In genomic region chr20:7665311-7665863, GRCh38 we compare ENCODE assay signal across 20 cellular contexts.
DNase-seq lines count a peak whose midpoint lies in the region; ATAC-seq, FAIRE-seq and TF ChIP-seq lines count a peak whose summit lies in the region.
"Had no signal": no experiment of that assay in that cellular context is flagged by ENCODE, and none has a peak within 500 bp of the region (broad histone marks: within the 10 kb centered on the region; RNA-seq: fewer than 3 reads in every experiment).

No MANE protein-coding gene starts in this region.

- no peak overlapping the region for H3K27ac ChIP-seq in GM23248
- no peak overlapping the region for H3K27ac ChIP-seq in astrocyte (ENCODE audit: low read depth, low read length)
- H3K27ac ChIP-seq: C4-2B had no signal

- H3K4me3 Mint-ChIP-seq in astrocyte (ENCODE audit: unreplicated experiment), result no peak overlapping the region
- H3K4me3 Mint-ChIP-seq: T-cell had no signal

- peaks cover 9% of the 10 kb centered on the region; the same call in 1 of the 2 replicates for H3F3A ChIP-seq in GM23248 (ENCODE audit: insufficient read depth)

- H3K27ac Mint-ChIP-seq in astrocyte (ENCODE audit: unreplicated experiment), result no peak overlapping the region
- H3K27ac Mint-ChIP-seq: T-cell had no signal

- H3K79me2 ChIP-seq in GM23248 (ENCODE audit: insufficient read depth), result no peaks in the 10 kb centered on the region
- no peaks in the 10 kb centered on the region for H3K79me2 ChIP-seq in astrocyte (ENCODE audit: insufficient read depth, low read length)

- H3K9me3 ChIP-seq in GM23248 (ENCODE audit: low read depth), result no peaks in the 10 kb centered on the region
- no peaks in the 10 kb centered on the region for H3K9me3 ChIP-seq in astrocyte (ENCODE audit: insufficient read depth, low read depth, low read length)

- H2AFZ ChIP-seq in GM23248 (no peak overlapping the region), astrocyte (ENCODE audit: low read depth, low read length) (no peak overlapping the region)

- FAIRE-seq in astrocyte (lab: Jason Lieb, UNC), result no peak

- no peaks in the 10 kb centered on the region for H4K20me1 ChIP-seq in GM23248 (ENCODE audit: insufficient read depth)
- no peaks in the 10 kb centered on the region for H4K20me1 ChIP-seq in astrocyte (ENCODE audit: insufficient read depth, low read length)

- 0 out of 2 replicates have a peak, but pooled peaks cover 4% of the 10 kb centered on the region for H3K4me1 ChIP-seq in GM23248 (ENCODE audit: insufficient read depth)
- H3K4me1 ChIP-seq in astrocyte (ENCODE audit: insufficient read depth, low read length), result peaks cover 4% of the 10 kb centered on the region

- H3K4me3 ChIP-seq in GM23248, result no peak overlapping the region
- no peak overlapping the region for H3K4me3 ChIP-seq in astrocyte (ENCODE audit: insufficient read depth, low read depth, low read length)

- WGBS in GM23248 (ENCODE audit: low coverage in 1 of 2, low lambda C conversion rate in 2 of 2, missing lambda C conversion rate in 2 of 2), 2 experiments, result 42 to 59% methylated on average over 2 of the region's 2 CpGs

- H3K9me3 Mint-ChIP-seq in astrocyte (ENCODE audit: unreplicated experiment), result no peaks in the 10 kb centered on the region

- ATAC-seq in GM19324 (IDR thresholded peaks at IDR 0.05; ENCODE audit: low FRiP score, unreplicated experiment), result no peak
- ATAC-seq: SK-N-SH treated with all-trans-retinoic acid at 6 μM for 48 hours, T-cell had no signal

- H3K27me3 Mint-ChIP-seq in astrocyte (ENCODE audit: low read depth, unreplicated experiment), result no peaks in the 10 kb centered on the region
- H3K27me3 Mint-ChIP-seq: T-cell had no signal

- no peaks in the 10 kb centered on the region for H3K36me3 Mint-ChIP-seq in astrocyte (ENCODE audit: low read depth, unreplicated experiment)
- H3K36me3 Mint-ChIP-seq: T-cell had no signal

- in situ Hi-C loops in GM23248 (cut with MboI), result no loop called here

- H3K9ac ChIP-seq in GM23248 (no peak overlapping the region), astrocyte (ENCODE audit: low read length) (no peak overlapping the region)

- H3K4me1 Mint-ChIP-seq in astrocyte (ENCODE audit: low read depth, unreplicated experiment), result peaks cover 9% of the 10 kb centered on the region
- H3K4me1 Mint-ChIP-seq: T-cell had no signal

- H3K4me2 ChIP-seq in GM23248 (ENCODE audit: unreplicated experiment), result no peak overlapping the region
- peak overlapping the region; percentile 30 for H3K4me2 ChIP-seq in astrocyte (ENCODE audit: low read length)

- H3K36me3 ChIP-seq in GM23248 (ENCODE audit: low read depth) (no peaks in the 10 kb centered on the region), astrocyte (ENCODE audit: insufficient read depth, low read length) (no peaks in the 10 kb centered on the region)

- peak; percentile 3 for DNase-seq in AG08395 (ENCODE audit: low spot score)
- peak; percentile 6 for DNase-seq in GM23248
- peak; percentile 80 for DNase-seq in astrocyte (ENCODE audit: low read depth)
- peak; percentile 4 for DNase-seq in left kidney (ENCODE audit: low read depth, low spot score)
- no peak for DNase-seq in OCI-M2 (lab: John Stamatoyannopoulos, UW; ENCODE audit: unreplicated experiment)
- no peak for DNase-seq in NCI-H2227 treated with DMSO at 0.1 percent for 48 hours (lab: John Stamatoyannopoulos, UW)
- no peak for DNase-seq in NCI-H1694 (lab: John Stamatoyannopoulos, UW)
- DNase-seq: AML-193, GF-D8, HCEC 1CT, MM.1S, NCI-H1092, NCI-H187, NCI-H2107, NCI-H526, SIG-M5, T-cell had no signal

- no peaks in the 10 kb centered on the region for H3K27me3 ChIP-seq in GM23248 (replicated peaks; ENCODE audit: insufficient read depth)
- no peaks in the 10 kb centered on the region for H3K27me3 ChIP-seq in astrocyte (ENCODE audit: insufficient read depth, low read length)

- no peaks in the 10 kb centered on the region for H3K9me2 ChIP-seq in GM23248 (ENCODE audit: insufficient read depth)

- no peak for TF ChIP-seq CTCF in astrocyte (IDR thresholded peaks at IDR 0.05; ENCODE audit: insufficient read depth, low read depth, low read length)

Comparison
In these comparisons a context has a peak if more than half of its experiments do, and no peak if none do; other contexts are left out.
1. DNase-seq: peak in AG08395 (single experiment), GM23248 (single experiment), astrocyte (single experiment) and left kidney (single experiment); none in OCI-M2 (single experiment), NCI-H2227 treated with DMSO at 0.1 percent for 48 hours (single experiment) and NCI-H1694 (single experiment).